Comparison of ENCODE assay signal across 1 cellular context in genomic region chr3:64234571-64234970, GRCh38.
TF ChIP-seq lines count a peak whose summit lies in the region.

No MANE protein-coding gene starts in this region.

TF ChIP-seq in GM12878, 131 proteins besides CTCF, POLR2A, EP300 and RAD21:
- TF ChIP-seq ZBTB40 (IDR thresholded peaks at IDR 0.05; ENCODE audit: borderline replicate concordance) (peak; percentile 34; the same call in 1 of the 2 replicates), MXI1 (IDR thresholded peaks at IDR 0.05; ENCODE audit: low read depth, low read length) (no peak)
